Comparison of ENCODE assay signal across 8 cellular contexts in the genomic region with DNA sequence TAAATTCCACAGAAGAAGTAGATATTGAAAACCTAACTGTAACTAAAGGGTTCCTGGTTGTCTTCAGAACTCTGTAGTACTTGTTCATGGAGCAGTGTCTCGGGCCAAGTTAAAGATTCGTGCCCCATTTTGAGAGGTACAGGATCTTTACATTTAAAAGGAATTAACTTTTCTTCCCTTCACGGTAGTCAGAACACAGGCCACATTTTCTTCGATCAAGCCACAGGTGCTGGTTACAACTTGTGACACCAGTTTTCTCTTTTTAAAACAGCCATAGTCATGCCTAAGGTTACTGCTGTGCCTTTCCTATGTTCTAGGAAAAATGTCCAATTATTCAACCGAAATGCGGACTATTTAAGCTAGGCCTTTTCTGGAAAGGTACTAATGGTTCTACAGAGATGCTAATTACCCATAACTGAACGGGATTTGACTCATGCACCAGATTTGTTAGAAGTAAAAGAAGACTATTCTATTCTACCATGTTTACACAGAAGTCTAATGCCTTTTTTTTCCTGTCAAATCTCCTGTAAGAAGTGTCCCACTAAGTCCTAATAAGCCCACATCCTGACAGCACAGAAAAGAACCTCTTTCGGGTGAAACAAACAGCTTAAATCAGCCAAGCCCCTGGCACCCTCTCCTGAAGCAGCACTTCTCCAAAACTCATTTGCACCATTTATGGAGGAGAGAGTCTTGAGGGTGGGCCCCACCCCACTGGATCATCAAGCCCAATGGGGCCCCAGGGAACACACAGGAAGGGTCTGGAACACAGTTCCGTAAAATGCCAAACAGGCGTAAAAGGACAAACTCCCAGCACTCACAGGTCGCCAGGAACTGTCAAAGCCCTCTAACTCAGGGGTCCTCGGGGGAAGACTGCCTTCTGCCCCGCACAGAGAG. TPM values are rescaled to one million over a fixed set of nuclear protein-coding genes. Genes with fewer than 3 reads are reported as not detected.
A peak's percentile ranks its signal among the peaks of the same experiment; 100 is the strongest.
DNase-seq lines count a peak whose midpoint lies in the region; ATAC-seq, FAIRE-seq and TF ChIP-seq lines count a peak whose summit lies in the region.

No MANE protein-coding gene starts in this region.

- peak overlapping the region; percentile 87 for H3K4me3 Mint-ChIP-seq in activated naive CD4-positive, alpha-beta T cell treated with anti-CD3 and anti-CD28 coated beads, Interleukin-2, amount 10 ng/mL, durations not matched to agents 7 days and 5 days
- H3K4me3 Mint-ChIP-seq in brain (peak overlapping the region; percentile 94 to 99 (median 97)), memory B cell (peak overlapping the region; percentile 79)

- no peaks in the 10 kb centered on the region for H3K9me3 Mint-ChIP-seq in activated naive CD4-positive, alpha-beta T cell treated with anti-CD3 and anti-CD28 coated beads, Interleukin-2, amount 10 ng/mL, durations not matched to agents 7 days and 5 days
- H3K9me3 Mint-ChIP-seq in brain, result no peaks in the 10 kb centered on the region
- no peaks in the 10 kb centered on the region for H3K9me3 Mint-ChIP-seq in memory B cell

- H3K27ac Mint-ChIP-seq in activated naive CD4-positive, alpha-beta T cell treated with anti-CD3 and anti-CD28 coated beads, Interleukin-2, amount 10 ng/mL, durations not matched to agents 7 days and 5 days, result peak overlapping the region; percentile 74
- peak overlapping the region; percentile 92 to 99 (median 96) for H3K27ac Mint-ChIP-seq in brain
- no peak overlapping the region for H3K27ac Mint-ChIP-seq in memory B cell

- ATAC-seq in memory B cell (ENCODE audit: low read depth) (no peak), GM21360 (IDR thresholded peaks at IDR 0.05; ENCODE audit: unreplicated experiment) (no peak)

- peaks cover 41% of the 10 kb centered on the region for H3K27me3 Mint-ChIP-seq in activated naive CD4-positive, alpha-beta T cell treated with anti-CD3 and anti-CD28 coated beads, Interleukin-2, amount 10 ng/mL, durations not matched to agents 7 days and 5 days
- H3K27me3 Mint-ChIP-seq in brain, result peaks cover 31% of the 10 kb centered on the region
- H3K27me3 Mint-ChIP-seq in memory B cell, result peaks cover 5% of the 10 kb centered on the region

- H3K36me3 Mint-ChIP-seq in activated naive CD4-positive, alpha-beta T cell treated with anti-CD3 and anti-CD28 coated beads, Interleukin-2, amount 10 ng/mL, durations not matched to agents 7 days and 5 days, result peaks cover 6% of the 10 kb centered on the region
- no peaks in the 10 kb centered on the region for H3K36me3 Mint-ChIP-seq in brain
- peaks cover 2% of the 10 kb centered on the region for H3K36me3 Mint-ChIP-seq in memory B cell

- no peak for FAIRE-seq in urothelium cell line (lab: Jason Lieb, UNC)

- no peak for DNase-seq in activated naive CD4-positive, alpha-beta T cell treated with anti-CD3 and anti-CD28 coated beads, Interleukin-2, amount 10 ng/mL, durations not matched to agents 7 days and 5 days
- no peak for DNase-seq in activated naive CD4-positive, alpha-beta T cell (lab: John Stamatoyannopoulos, UW)
- no peak for DNase-seq in memory B cell (ENCODE audit: low spot score in 2 of 2)
- DNase-seq in urothelium cell line (ENCODE audit: low spot score), result peak; percentile 8
- DNase-seq in cortex of kidney (lab: John Stamatoyannopoulos, UW), result no peak
- no peak for DNase-seq in NCI-H1436 (lab: John Stamatoyannopoulos, UW)

- peaks cover 79% of the 10 kb centered on the region for H3K4me1 Mint-ChIP-seq in activated naive CD4-positive, alpha-beta T cell treated with anti-CD3 and anti-CD28 coated beads, Interleukin-2, amount 10 ng/mL, durations not matched to agents 7 days and 5 days
- H3K4me1 Mint-ChIP-seq in brain, result peaks cover 81% of the 10 kb centered on the region
- peaks cover 15% of the 10 kb centered on the region for H3K4me1 Mint-ChIP-seq in memory B cell

- CTCF ChIA-PET in activated naive CD4-positive, alpha-beta T cell treated with anti-CD3 and anti-CD28 coated beads, Interleukin-2, amount 10 ng/mL, durations not matched to agents 7 days and 5 days (lab: Charles Lee), result interaction anchor here (1.2 to 1.3 kb wide), 2 partner anchors 29 to 91 kb away, joined by 3 to 7 read pairs; no protein-coding TSS in a partner anchor

- no peak for TF ChIP-seq CTCF in brain (conservative IDR thresholded peaks at IDR 0.05)

RNA-seq across cellular contexts. Expression of gene LRIG1, which starts 1.9 kb away (rescaled TPM):
- polyA plus RNA-seq in brain (ENCODE audit: insufficient read depth, low read depth, low replicate concordance), result 53.8 TPM
